In the genomic region with DNA sequence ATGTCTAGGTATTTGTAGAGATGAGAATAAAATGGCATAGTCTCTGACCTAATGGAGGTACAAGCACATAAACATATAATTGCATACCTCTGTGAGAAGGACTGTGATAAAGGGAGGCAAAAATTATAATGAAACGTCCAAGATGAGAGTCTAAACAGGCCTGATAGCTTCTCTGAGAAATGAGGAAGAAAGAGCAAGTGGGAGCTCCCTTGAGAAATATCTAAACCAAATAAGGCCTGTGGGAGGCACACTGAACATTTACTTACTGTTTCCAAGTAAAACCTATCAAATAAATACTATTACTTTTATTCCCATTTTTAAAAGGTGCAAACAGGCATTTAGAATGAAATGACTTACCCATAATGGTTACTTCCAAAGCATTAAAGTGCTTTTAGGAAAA, we compare ENCODE assay signal across 1 cellular context.
TF ChIP-seq lines count a peak whose summit lies in the region.

No MANE protein-coding gene starts in this region.

TF ChIP-seq in A549, 52 proteins besides CTCF, POLR2A, EP300 and RAD21 (continued from another document):
- TF ChIP-seq, protein P1, sequence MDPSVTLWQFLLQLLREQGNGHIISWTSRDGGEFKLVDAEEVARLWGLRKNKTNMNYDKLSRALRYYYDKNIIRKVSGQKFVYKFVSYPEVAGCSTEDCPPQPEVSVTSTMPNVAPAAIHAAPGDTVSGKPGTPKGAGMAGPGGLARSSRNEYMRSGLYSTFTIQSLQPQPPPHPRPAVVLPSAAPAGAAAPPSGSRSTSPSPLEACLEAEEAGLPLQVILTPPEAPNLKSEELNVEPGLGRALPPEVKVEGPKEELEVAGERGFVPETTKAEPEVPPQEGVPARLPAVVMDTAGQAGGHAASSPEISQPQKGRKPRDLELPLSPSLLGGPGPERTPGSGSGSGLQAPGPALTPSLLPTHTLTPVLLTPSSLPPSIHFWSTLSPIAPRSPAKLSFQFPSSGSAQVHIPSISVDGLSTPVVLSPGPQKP (IDR thresholded peaks at IDR 0.05; ENCODE audit: low read depth, low read length) = no peak
- no peak for TF ChIP-seq CHD4 (IDR thresholded peaks at IDR 0.05; ENCODE audit: borderline replicate concordance)
